ENCODE assay signal across 26 cellular contexts in genomic region chrX:155957843-155958242, GRCh38. TPM values are rescaled to one million over a fixed set of nuclear protein-coding genes. Genes with fewer than 3 reads are reported as not detected.
"Had no signal": no experiment of that assay in that cellular context is flagged by ENCODE, and none has a peak within 500 bp of the region (broad histone marks: within the 10 kb centered on the region; RNA-seq: fewer than 3 reads in every experiment).

No MANE protein-coding gene starts in this region.

- H3K27ac Mint-ChIP-seq: activated B cell treated with CpG ODN at 0.5 μM for 24 hours; activated CD4-positive, alpha-beta T cell treated with anti-CD3 and anti-CD28 coated beads for 36 hours; activated naive CD8-positive, alpha-beta T cell treated with anti-CD3 and anti-CD28 coated beads, Interleukin-2, amount 10 ng/mL, durations not matched to agents 7 days and 5 days had no signal

- H3K79me2 ChIP-seq: parathyroid adenoma had no signal

- H3K9me3 ChIP-seq: breast epithelium, colonic mucosa, left ventricle myocardium inferior, sigmoid colon, thoracic aorta, upper lobe of left lung had no signal

- ATAC-seq: activated CD4-positive, alpha-beta T cell treated with anti-CD3 and anti-CD28 coated beads for 36 hours; foreskin keratinocyte had no signal

- H3K4me3 Mint-ChIP-seq: activated B cell treated with CpG ODN at 0.5 μM for 24 hours; activated CD4-positive, alpha-beta T cell treated with anti-CD3 and anti-CD28 coated beads for 36 hours; activated naive CD8-positive, alpha-beta T cell treated with anti-CD3 and anti-CD28 coated beads, Interleukin-2, amount 10 ng/mL, durations not matched to agents 7 days and 5 days had no signal

- H3K4me1 Mint-ChIP-seq: activated B cell treated with CpG ODN at 0.5 μM for 24 hours; activated CD4-positive, alpha-beta T cell treated with anti-CD3 and anti-CD28 coated beads for 36 hours; activated naive CD8-positive, alpha-beta T cell treated with anti-CD3 and anti-CD28 coated beads, Interleukin-2, amount 10 ng/mL, durations not matched to agents 7 days and 5 days had no signal

- H3K4me1 ChIP-seq: breast epithelium, colonic mucosa, foreskin keratinocyte, left ventricle myocardium inferior, parathyroid adenoma, sigmoid colon, upper lobe of left lung had no signal

- H2AFZ ChIP-seq: parathyroid adenoma had no signal

- H3K4me3 ChIP-seq: breast epithelium, colonic mucosa, left ventricle myocardium inferior, sigmoid colon, thoracic aorta, upper lobe of left lung had no signal

- H3K27me3 Mint-ChIP-seq: activated B cell treated with CpG ODN at 0.5 μM for 24 hours had no signal

- H3K36me3 ChIP-seq: breast epithelium, colonic mucosa, left ventricle myocardium inferior, sigmoid colon, thoracic aorta, upper lobe of left lung had no signal

- H3K36me3 Mint-ChIP-seq: activated naive CD8-positive, alpha-beta T cell treated with anti-CD3 and anti-CD28 coated beads, Interleukin-2, amount 10 ng/mL, durations not matched to agents 7 days and 5 days had no signal

- H3K27me3 ChIP-seq: breast epithelium, colonic mucosa, foreskin keratinocyte, sigmoid colon, upper lobe of left lung had no signal

- H3K9ac ChIP-seq: parathyroid adenoma had no signal

- H3K27ac ChIP-seq: breast epithelium, colonic mucosa, foreskin keratinocyte, left ventricle myocardium inferior, parathyroid adenoma, sigmoid colon, thoracic aorta, upper lobe of left lung had no signal

- DNase-seq: activated B cell treated with CpG ODN at 0.5 μM for 24 hours; activated CD4-positive, alpha-beta T cell treated with anti-CD3 and anti-CD28 coated beads for 36 hours; activated CD4-positive, alpha-beta T cell treated with anti-CD3 and anti-CD28 coated beads, Interleukin-2, amount 50 U/mL, for 4 hours; activated CD8-positive, alpha-beta memory T cell treated with anti-CD3 and anti-CD28 coated beads, Interleukin-2, amount 50 U/mL, for 48 hours; activated naive CD4-positive, alpha-beta T cell treated with Interleukin-2 at 50 U/mL for 16 hours; activated naive CD8-positive, alpha-beta T cell treated with anti-CD3 and anti-CD28 coated beads, Interleukin-2, amount 10 ng/mL, durations not matched to agents 7 days and 5 days; activated T-cell treated with anti-CD3 and anti-CD28 coated beads, Interleukin-2, amount 50 U/mL, for 48 hours; amniotic stem cell; colonic mucosa; erythroblast; foreskin keratinocyte; left ventricle myocardium inferior; nucleus accumbens; sigmoid colon; stimulated activated CD4-positive, alpha-beta T cell treated with anti-CD3 and anti-CD28 coated beads, Interleukin-15, amount 100 ng/mL, for 24 hours; stimulated activated naive CD4-positive, alpha-beta T cell; T-helper 1 cell; upper lobe of left lung had no signal

- H3K4me2 ChIP-seq: smooth muscle cell had no signal

RNA-seq across cellular contexts. Expression of gene IL9R, which starts 39.7 kb away (rescaled TPM):
- total RNA-seq: glomerular endothelial cell, left ventricle myocardium inferior, lung microvascular endothelial cell, myocyte had no signal
- polyA plus RNA-seq: neural cell, smooth muscle cell had no signal
